In genomic region chr20:38692436-38693411, GRCh38 we compare ENCODE assay signal across 9 cellular contexts. TPM values are rescaled to one million over a fixed set of nuclear protein-coding genes. Genes with fewer than 3 reads are reported as not detected.
DNase-seq lines count a peak whose midpoint lies in the region; ATAC-seq and TF ChIP-seq lines count a peak whose summit lies in the region.
"Had no signal": no experiment of that assay in that cellular context is flagged by ENCODE, and none has a peak within 500 bp of the region (broad histone marks: within the 10 kb centered on the region; RNA-seq: fewer than 3 reads in every experiment).

No MANE protein-coding gene starts in this region.

- H3K9me3 Mint-ChIP-seq in MCF 10A (ENCODE audit: unreplicated experiment): no peaks in the 10 kb centered on the region

- no peak for TF ChIP-seq CTCF in MCF 10A (IDR thresholded peaks at IDR 0.05; ENCODE audit: unreplicated experiment)
- TF ChIP-seq CTCF in breast epithelium (IDR thresholded peaks at IDR 0.05): no peak
- TF ChIP-seq CTCF in brain microvascular endothelial cell (IDR thresholded peaks at IDR 0.05; ENCODE audit: low read depth, low read length, missing control alignments): no peak
- no peak for TF ChIP-seq CTCF in right lobe of liver (IDR thresholded peaks at IDR 0.05)
- no peak for TF ChIP-seq CTCF in thyroid gland (IDR thresholded peaks at IDR 0.05)

- no peaks in the 10 kb centered on the region for H3K9me3 ChIP-seq in breast epithelium
- no peaks in the 10 kb centered on the region for H3K9me3 ChIP-seq in right lobe of liver
- no peaks in the 10 kb centered on the region for H3K9me3 ChIP-seq in thyroid gland

- no peaks in the 10 kb centered on the region for H3K36me3 Mint-ChIP-seq in MCF 10A (ENCODE audit: insufficient read depth, unreplicated experiment)

- H3K27me3 ChIP-seq in breast epithelium (peaks cover 0 to 27% of the 10 kb centered on the region in 2 donors), brain microvascular endothelial cell (replicated peaks) (no peaks in the 10 kb centered on the region), right lobe of liver (no peaks in the 10 kb centered on the region), thyroid gland (no peaks in the 10 kb centered on the region)

- peak; percentile 78 for DNase-seq in MCF 10A (ENCODE audit: unreplicated experiment)
- no peak for DNase-seq in breast epithelium (ENCODE audit: low spot score in 2 of 2)
- peak; percentile 69 for DNase-seq in SW480 (ENCODE audit: low spot score)
- peak; percentile 71 for DNase-seq in brain microvascular endothelial cell
- DNase-seq in right lobe of liver: peak; percentile 31 to 58 (median 54)
- DNase-seq in thyroid gland: peak; percentile 34 to 78
- DNase-seq in middle frontal gyrus (ENCODE audit: extremely low spot score, low spot score): no peak

- no peaks in the 10 kb centered on the region for H3K36me3 ChIP-seq in breast epithelium
- H3K36me3 ChIP-seq in brain microvascular endothelial cell (replicated peaks): no peaks in the 10 kb centered on the region
- H3K36me3 ChIP-seq in right lobe of liver: no peaks in the 10 kb centered on the region
- H3K36me3 ChIP-seq in thyroid gland: no peaks in the 10 kb centered on the region

- no TSS peak for BruUV-seq in MCF 10A (replicated peaks; lab: Mats Ljungman, UMichigan)

- CTCF ChIA-PET in MCF 10A (lab: Yijun Ruan, JAX): interaction anchor here (0.6 to 1.2 kb wide), 5 partner anchors 26 to 420 kb away, joined by 3 to 4 read pairs (median 3); no protein-coding TSS in a partner anchor

- H3K27me3 Mint-ChIP-seq in MCF 10A (ENCODE audit: insufficient read depth, unreplicated experiment): peaks cover 40% of the 10 kb centered on the region

- no peak overlapping the region for H3K27ac Mint-ChIP-seq in MCF 10A (ENCODE audit: low read depth, unreplicated experiment)

- POLR2A ChIA-PET in MCF 10A (lab: Yijun Ruan, JAX): interaction anchor here (0.6 to 0.7 kb wide), 3 partner anchors 15 to 56 kb away, joined by 4 to 5 read pairs (median 4); no protein-coding TSS in a partner anchor

- peak in 3 of 4 donors; percentile 35 to 66 (median 60) for ATAC-seq in right lobe of liver
- no peak for ATAC-seq in HG03571 (IDR thresholded peaks at IDR 0.05; ENCODE audit: unreplicated experiment)

- H3K27ac ChIP-seq in breast epithelium (no peak overlapping the region), brain microvascular endothelial cell (no peak overlapping the region), right lobe of liver (no peak overlapping the region), thyroid gland (no peak overlapping the region)

- TF ChIP-seq POLR2A in breast epithelium (IDR thresholded peaks at IDR 0.05) (no peak), right lobe of liver (IDR thresholded peaks at IDR 0.05) (no peak), thyroid gland (IDR thresholded peaks at IDR 0.05) (no peak)

- H3K4me1 ChIP-seq in breast epithelium: no peaks in the 10 kb centered on the region
- H3K4me1 ChIP-seq in right lobe of liver: no peaks in the 10 kb centered on the region
- H3K4me1 ChIP-seq in thyroid gland: no peaks in the 10 kb centered on the region

- in situ Hi-C loops in brain microvascular endothelial cell (cut with HindIII; ENCODE audit: low pct_ligation_motif_present, low sequenced_read_pairs): no loop called here

- H3K4me3 Mint-ChIP-seq in MCF 10A (ENCODE audit: unreplicated experiment): no peak overlapping the region

- H3K4me3 ChIP-seq in breast epithelium (no peak overlapping the region), brain microvascular endothelial cell (ENCODE audit: low read depth, low read length) (no peak overlapping the region), right lobe of liver (no peak overlapping the region), thyroid gland (replicated peaks in 1 of 3) (no peak overlapping the region)

- intact Hi-C loops in MCF 10A (cut with micrococcal nuclease): no loop called here
- intact Hi-C loops in breast epithelium (cut with DNase I; ENCODE audit: low total_unique reads): no loop called here
- intact Hi-C loops in right lobe of liver (cut with DNase I): no loop called here
- intact Hi-C loops in thyroid gland (cut with DNase I): no loop called here

- WGBS in right lobe of liver (ENCODE audit: insufficient coverage, low coverage, low lambda C conversion rate, missing lambda C conversion rate): 8% methylated on average over 10 of the region's 13 CpGs
- WGBS in thyroid gland, 2 donors: 13 to 32% methylated on average over 10 to 13 of the region's 13 CpGs

- no peaks in the 10 kb centered on the region for H3K4me1 Mint-ChIP-seq in MCF 10A (ENCODE audit: insufficient read depth, unreplicated experiment)

RNA-seq across cellular contexts. Expression of gene SLC32A1, which starts 31.6 kb away (rescaled TPM):
- total RNA-seq in MCF 10A (2022) (not detected in 2 replicates), breast epithelium (not detected), right lobe of liver (not detected), thyroid gland (not detected)
- total RNA-seq: activated CD8-positive, alpha-beta memory T cell treated with anti-CD3 and anti-CD28 coated beads for 36 hours had no signal

RNA-seq across cellular contexts. Expression of gene ACTR5, which starts 55.5 kb away (rescaled TPM):
- total RNA-seq in MCF 10A (2022) (6.0 and 6.9 TPM in 2 replicates), breast epithelium (10 to 100 TPM in 2 of 3 donors, 1 to 10 TPM in 1; 8.5 to 15.4 (median 13.0) TPM), right lobe of liver (1 to 10 TPM; 3.0 to 5.6 (median 3.7) TPM), thyroid gland (10 to 100 TPM in 2 of 4 donors, 1 to 10 TPM in 2; 6.9 to 14.4 (median 10.4) TPM)

Comparison
In these comparisons a context has a peak if more than half of its experiments do, and no peak if none do; other contexts are left out.
1. DNase-seq: peak in MCF 10A (single experiment), SW480 (single experiment), brain microvascular endothelial cell (single experiment), right lobe of liver (3 of 3) and thyroid gland (2 of 2); none in breast epithelium (0 of 2) and middle frontal gyrus (single experiment).